8 cellular contexts compared by ENCODE assay signal in genomic region chr15:40367673-40368611, GRCh38. TPM values are rescaled to one million over a fixed set of nuclear protein-coding genes. Genes with fewer than 3 reads are reported as not detected.
DNase-seq lines count a peak whose midpoint lies in the region; ATAC-seq and TF ChIP-seq lines count a peak whose summit lies in the region.

No MANE protein-coding gene starts in this region.

- WGBS in stomach, 5 donors = 10 to 23% (median 12%) methylated on average over 6 to 91 of the region's 91 CpGs

- intact Hi-C loops in stomach (cut with DNase I; ENCODE audit: low total_unique reads) = loop anchor here (10.0 kb wide), 1 partner anchor 47 kb away; no protein-coding TSS in a partner anchor

- no peak for TF ChIP-seq EP300 in stomach (IDR thresholded peaks at IDR 0.05)

- H4K20me1 ChIP-seq in BLaER1 treated with 17β-estradiol and CSF1 and Interleukin-3, amounts not matched to agents 10 nM and 100 nM = no peaks in the 10 kb centered on the region; a peak in 1 of 22 replicates

- H3K4me2 ChIP-seq in BLaER1 treated with 17β-estradiol and CSF1 and Interleukin-3, amounts not matched to agents 10 nM and 100 nM = peak overlapping the region; percentile 79 to 99 (median 91)

- peak overlapping the region in 10 of 11 experiments; percentile 12 to 71 (median 60); a peak in 20 of 22 replicates for H3K27ac ChIP-seq in BLaER1 treated with 17β-estradiol and CSF1 and Interleukin-3, amounts not matched to agents 10 nM and 100 nM
- peak overlapping the region; percentile 70 to 81 (median 76) for H3K27ac ChIP-seq in stomach

- no peaks in the 10 kb centered on the region for H3K9me3 ChIP-seq in BLaER1 treated with 17β-estradiol and CSF1 and Interleukin-3, amounts not matched to agents 10 nM and 100 nM (replicated peaks in 1 of 11)
- H3K9me3 ChIP-seq in neuron (ENCODE audit: low read length) (no peaks in the 10 kb centered on the region), stomach (no peaks in the 10 kb centered on the region)

- no peaks in the 10 kb centered on the region; a peak in 1 of 22 replicates for H3K36me3 ChIP-seq in BLaER1 treated with 17β-estradiol and CSF1 and Interleukin-3, amounts not matched to agents 10 nM and 100 nM
- H3K36me3 ChIP-seq in neuron (ENCODE audit: insufficient read depth, low read length) = no peaks in the 10 kb centered on the region
- H3K36me3 ChIP-seq in stomach = no peaks in the 10 kb centered on the region

- peak overlapping the region; percentile 18 for H2AFZ ChIP-seq in neuron (ENCODE audit: low read depth, low read length)

- peak; percentile 74 for TF ChIP-seq CTCF in foreskin fibroblast (IDR thresholded peaks at IDR 0.05; ENCODE audit: low read depth, low read length)
- TF ChIP-seq CTCF in stomach (IDR thresholded peaks at IDR 0.05) = peak in 5 of 7 experiments; percentile 45 to 90 (median 74)

- peak; percentile 83 for DNase-seq in HK-2 (ENCODE audit: unreplicated experiment)
- DNase-seq in RPMI7951 (ENCODE audit: low read depth) = peak; percentile 88
- DNase-seq in activated T-helper 9 cell treated with anti-CD3 and anti-CD28 coated beads, Interleukin-2, amount 50 U/mL, for 16 hours (ENCODE audit: low read depth) = peak; percentile 76
- DNase-seq in foreskin fibroblast = peak; percentile 87 to 97
- peak; percentile 93 for DNase-seq in stomach

- peaks cover 20 to 41% (median 26%) of the 10 kb centered on the region in 10 experiments for H3K4me1 ChIP-seq in BLaER1 treated with 17β-estradiol and CSF1 and Interleukin-3, amounts not matched to agents 10 nM and 100 nM
- H3K4me1 ChIP-seq in neuron (ENCODE audit: insufficient read depth, low read length) (no peaks in the 10 kb centered on the region), stomach (peaks cover 17 to 25% (median 23%) of the 10 kb centered on the region in 4 donors)

- ATAC-seq in GM19438 (IDR thresholded peaks at IDR 0.05; ENCODE audit: low read depth, unreplicated experiment) = peak; percentile 82

- no peak for TF ChIP-seq POLR2A in stomach (IDR thresholded peaks at IDR 0.05)

- peak overlapping the region; percentile 46 to 68 (median 54) for H3K4me3 ChIP-seq in BLaER1 treated with 17β-estradiol and CSF1 and Interleukin-3, amounts not matched to agents 10 nM and 100 nM
- peak overlapping the region in 1 of 2 donors; percentile 30 for H3K4me3 ChIP-seq in foreskin fibroblast (ENCODE audit: low read depth in 1 of 2, low read length in 2 of 2)
- H3K4me3 ChIP-seq in neuron (ENCODE audit: low read length) = no peak overlapping the region
- H3K4me3 ChIP-seq in stomach = peak overlapping the region; percentile 39 to 48 (median 44)

- H3K9ac ChIP-seq in BLaER1 treated with 17β-estradiol and CSF1 and Interleukin-3, amounts not matched to agents 10 nM and 100 nM = peak overlapping the region; percentile 41 to 76 (median 65); a peak in 21 of 22 replicates

- no peaks in the 10 kb centered on the region for H3K27me3 ChIP-seq in BLaER1 treated with 17β-estradiol and CSF1 and Interleukin-3, amounts not matched to agents 10 nM and 100 nM
- H3K27me3 ChIP-seq in neuron (ENCODE audit: insufficient read depth, low read length) (peaks cover 37% of the 10 kb centered on the region), stomach (no peaks in the 10 kb centered on the region)

RNA-seq across cellular contexts. Expression of gene DISP2, which starts 9.9 kb away (rescaled TPM):
- total RNA-seq in RPMI7951 (2014; rRNA removed; shearing (Covaris generic)) = 0.24 and 0.59 TPM in 2 replicates
- 10 to 100 TPM in 1 of 5 donors, under 1 TPM in 3, not detected in 1; 0.29 to 10.1 (median 0.48) TPM for total RNA-seq in stomach
- 1 to 10 TPM in 1 of 3 donors, under 1 TPM in 2; 0.15 to 1.7 (median 0.93) TPM for polyA plus RNA-seq in stomach

RNA-seq across cellular contexts. Expression of gene KNSTRN, which starts 14.6 kb away (rescaled TPM):
- 186 and 201 TPM in 2 replicates for total RNA-seq in RPMI7951 (2014; rRNA removed; shearing (Covaris generic))
- 10 to 100 TPM in 3 of 5 donors, 1 to 10 TPM in 2; 4.0 to 15.6 (median 10.7) TPM for total RNA-seq in stomach
- 10 to 100 TPM; 13.9 to 16.3 (median 16.0) TPM for polyA plus RNA-seq in stomach

RNA-seq across cellular contexts. Expression of gene PHGR1, which starts 17.1 kb away (rescaled TPM):
- not detected in 2 replicates for total RNA-seq in RPMI7951 (2014; rRNA removed; shearing (Covaris generic))
- total RNA-seq in stomach = 1,000 to 10,000 TPM in 1 of 5 donors, 10 to 100 TPM in 2, 1 to 10 TPM in 1, not detected in 1; 4.7 to 1,748 (median 37.2) TPM
- polyA plus RNA-seq in stomach = 1,000 to 10,000 TPM in 1 of 3 donors, 100 to 1,000 TPM in 2; 132 to 2,907 (median 156) TPM

RNA-seq across cellular contexts. Expression of gene CCDC9B, which starts 27.2 kb away (rescaled TPM):
- 8.1 and 8.5 TPM in 2 replicates for total RNA-seq in RPMI7951 (2014; rRNA removed; shearing (Covaris generic))
- 10 to 100 TPM in 4 of 5 donors, under 1 TPM in 1; 0.58 to 39.3 (median 21.1) TPM for total RNA-seq in stomach
- 1 to 10 TPM; 2.9 to 9.7 (median 8.2) TPM for polyA plus RNA-seq in stomach

RNA-seq across cellular contexts. Expression of gene IVD, which starts 37.7 kb away (rescaled TPM):
- 21.0 and 24.5 TPM in 2 replicates for total RNA-seq in RPMI7951 (2014; rRNA removed; shearing (Covaris generic))
- 10 to 100 TPM; 40.9 to 78.1 (median 50.0) TPM for total RNA-seq in stomach
- 10 to 100 TPM; 26.7 to 45.1 (median 34.8) TPM for polyA plus RNA-seq in stomach

Comparison
In these comparisons a context has a peak if more than half of its experiments do, and no peak if none do; other contexts are left out.
1. RNA of gene KNSTRN, which starts 14.6 kb away (total RNA-seq): 186 to 201 TPM in RPMI7951; 4.0 to 15.6 TPM in stomach; every median in the first group is over 10 times any median in the second.
2. Peak in every context shown above with its lines, with median percentiles within 50 percentile points of each other: DNase-seq.